25 cellular contexts compared by ENCODE assay signal in the genomic region with DNA sequence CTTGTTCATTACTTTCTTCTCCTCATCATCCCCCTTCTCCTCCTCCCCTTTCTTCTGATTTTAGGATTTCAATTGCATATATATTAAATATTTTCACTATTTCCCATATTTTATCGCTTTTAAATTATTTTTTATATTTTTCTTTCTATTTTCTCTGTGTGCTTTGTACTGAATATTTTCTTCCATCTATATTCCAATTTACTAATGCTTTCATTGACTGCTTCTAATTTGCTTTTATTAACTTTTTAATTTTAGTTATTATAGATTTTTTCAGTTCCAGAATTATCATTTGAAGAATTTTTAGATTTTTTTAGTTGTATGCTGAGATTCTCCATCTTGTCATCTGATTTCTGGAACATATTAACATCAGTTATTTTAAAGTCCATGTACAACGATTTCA.
"Had no signal": no experiment of that assay in that cellular context is flagged by ENCODE, and none has a peak within 500 bp of the region (broad histone marks: within the 10 kb centered on the region; RNA-seq: fewer than 3 reads in every experiment).

No MANE protein-coding gene starts in this region.

- H3K9me3 ChIP-seq: neutrophil, psoas muscle, right lobe of liver, sigmoid colon, stomach, thoracic aorta, thyroid gland, tibial nerve, upper lobe of right lung, uterus had no signal

- H3K36me3 ChIP-seq: neutrophil, right lobe of liver, sigmoid colon, stomach, thoracic aorta, thyroid gland, tibial nerve, upper lobe of right lung had no signal

- H3K79me2 ChIP-seq: parathyroid adenoma had no signal

- ATAC-seq: naive thymus-derived CD8-positive, alpha-beta T cell; natural killer cell treated with Interleukin-12 subunit alpha and Interleukin-12 subunit beta and Interleukin-15 and Interleukin-18, amount 100 ng/mL, for 72 hours; psoas muscle; right cardiac atrium; right lobe of liver; stimulated activated effector memory CD8-positive, alpha-beta T cell treated with anti-CD3 and anti-CD28 coated beads, Interleukin-12 subunit alpha, Interleukin-12 subunit beta, amount 100 ng/mL, for 72 hours; stimulated activated naive B cell treated with anti-CD40 and anti-IgM and Interleukin-4, amounts not matched to agents 10 μg/mL and 1 μg/mL and 100 μg/mL, for 72 hours; upper lobe of right lung had no signal

- H2AFZ ChIP-seq: parathyroid adenoma had no signal

- DNase-seq: naive thymus-derived CD8-positive, alpha-beta T cell; nephron progenitor cell; nucleus accumbens; posterior cingulate gyrus; psoas muscle; right cardiac atrium; right lobe of liver; sigmoid colon; stimulated activated CD4-positive, alpha-beta T cell treated with anti-CD3 and anti-CD28 coated beads, Interleukin-15, amount 100 ng/mL, for 24 hours; stimulated activated CD4-positive, alpha-beta T cell treated with anti-CD3 and anti-CD28 coated beads, Interleukin-2, amount 100 ng/mL, for 24 hours; stimulated activated CD4-positive, alpha-beta T cell treated with anti-CD3 and anti-CD28 coated beads, Interleukin-2, amount 100 ng/mL, for 48 hours; stimulated activated CD4-positive, alpha-beta T cell treated with anti-CD3 and anti-CD28 coated beads, Interleukin-4, amount 100 ng/mL, for 24 hours; stimulated activated naive B cell treated with anti-CD40 and anti-IgM and Interleukin-4, amounts not matched to agents 10 μg/mL and 1 μg/mL and 100 μg/mL, for 72 hours; stimulated activated naive CD4-positive, alpha-beta T cell treated with Interleukin-2 at 50 U/mL for 16 hours; stomach; thyroid gland; trophoblast cell; upper lobe of right lung; uterus had no signal

- H3K9ac ChIP-seq: parathyroid adenoma had no signal

- H3K4me1 ChIP-seq: parathyroid adenoma, psoas muscle, right lobe of liver, sigmoid colon, stomach, thyroid gland, tibial nerve, upper lobe of right lung, uterus had no signal

- H3K27ac ChIP-seq: neutrophil, parathyroid adenoma, psoas muscle, right lobe of liver, sigmoid colon, stomach, thoracic aorta, thyroid gland, tibial nerve, upper lobe of right lung, uterus had no signal

- H3K27me3 ChIP-seq: neutrophil, right lobe of liver, sigmoid colon, stomach, thyroid gland, tibial nerve, upper lobe of right lung, uterus had no signal

- H3K4me3 ChIP-seq: psoas muscle, right lobe of liver, sigmoid colon, stomach, thoracic aorta, thyroid gland, tibial nerve, upper lobe of right lung, uterus had no signal
